ENCODE assay signal across 21 cellular contexts in the genomic region with DNA sequence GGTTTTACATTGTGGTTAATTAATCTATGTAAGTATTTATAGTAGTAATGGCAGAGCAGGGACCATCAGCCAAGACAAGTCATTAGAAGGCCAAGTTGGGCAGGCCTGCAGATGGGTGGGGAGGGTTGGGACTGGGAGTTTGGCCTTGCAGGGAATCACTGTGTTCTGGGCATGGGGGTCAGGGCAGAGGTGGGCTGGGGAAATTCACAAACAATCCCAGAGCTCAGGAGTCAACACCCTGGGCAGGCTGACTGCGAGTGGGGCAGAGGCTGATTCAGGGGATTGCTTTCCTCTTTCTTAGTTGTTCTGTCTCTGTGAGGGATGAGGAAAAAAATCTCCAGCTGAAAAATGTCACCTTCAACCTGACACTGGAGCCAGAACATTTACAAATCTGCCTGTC.
"Had no signal": no experiment of that assay in that cellular context is flagged by ENCODE, and none has a peak within 500 bp of the region (broad histone marks: within the 10 kb centered on the region; RNA-seq: fewer than 3 reads in every experiment).

No MANE protein-coding gene starts in this region.

- H3K4me3 ChIP-seq: gastroesophageal sphincter, heart left ventricle, hepatocyte, lower lobe of right lung, prostate gland, sigmoid colon, stomach, thyroid gland had no signal

- H3K4me1 ChIP-seq: lower lobe of right lung, prostate gland had no signal

- H3K36me3 ChIP-seq: gastroesophageal sphincter, heart left ventricle, lower lobe of right lung, prostate gland, sigmoid colon, stomach, thyroid gland had no signal

- ATAC-seq: gastroesophageal sphincter; heart left ventricle; left colon; left ventricle myocardium superior; lower lobe of right lung; natural killer cell; right cardiac atrium; stimulated activated effector memory CD8-positive, alpha-beta T cell treated with anti-CD3 and anti-CD28 coated beads, Interleukin-12 subunit alpha, Interleukin-12 subunit beta, amount 100 ng/mL, for 72 hours had no signal

- H3K9me3 ChIP-seq: gastroesophageal sphincter, heart left ventricle, lower lobe of right lung, prostate gland, sigmoid colon, stomach, thyroid gland had no signal

- H3K27me3 ChIP-seq: thyroid gland had no signal

- H3K27ac ChIP-seq: gastroesophageal sphincter, heart left ventricle, hepatocyte, lower lobe of right lung, prostate gland, sigmoid colon, stomach, thyroid gland had no signal

- DNase-seq: cortex of kidney; effector CD4-positive, alpha-beta T cell; foreskin fibroblast; heart left ventricle; left colon; left ventricle myocardium superior; lower lobe of right lung; natural killer cell; occipital lobe; sigmoid colon; stimulated activated CD4-positive, alpha-beta T cell treated with anti-CD3 and anti-CD28 coated beads, Interleukin-2, amount 100 ng/mL, for 24 hours; stimulated activated CD4-positive, alpha-beta T cell treated with anti-CD3 and anti-CD28 coated beads, Interleukin-4, amount 100 ng/mL, for 24 hours; stimulated activated naive CD4-positive, alpha-beta T cell treated with Interleukin-2 at 50 U/mL for 16 hours; stomach; thyroid gland; trophoblast cell had no signal
